29 cellular contexts compared by ENCODE assay signal in genomic region chr10:85789125-85789524, GRCh38.
"Had no signal": no experiment of that assay in that cellular context is flagged by ENCODE, and none has a peak within 500 bp of the region (broad histone marks: within the 10 kb centered on the region; RNA-seq: fewer than 3 reads in every experiment).

No MANE protein-coding gene starts in this region.

- H3K9me3 ChIP-seq: SJCRH30 had no signal

- H3K27ac ChIP-seq: KMS-11, PC-9, RWPE1, SJCRH30, SK-N-MC had no signal

- DNase-seq: Karpas-422, KBM-7, MM.1S, MV-4-11, NCI-H1092, NCI-H1105, NCI-H1417 treated with DMSO at 0.1 percent for 48 hours, NCI-H1436 treated with DMSO at 0.1 percent for 48 hours, NCI-H1694 treated with DMSO at 0.1 percent for 48 hours, NCI-H1930, NCI-H2029 treated with DMSO at 0.1 percent for 48 hours, NCI-H2081 treated with DMSO at 0.1 percent for 48 hours, NCI-H2107, NCI-H2171, NCI-H226, NCI-H446 treated with DMSO at 0.1 percent for 48 hours, NCI-H510A, NCI-H524, NCI-H526, NCI-H69, NCI-H748 treated with DMSO at 0.1 percent for 48 hours, NCI-H82, PC-9, SHP77, SIG-M5, SJCRH30 had no signal

- H3K27me3 ChIP-seq: SJCRH30 had no signal

- H3K4me3 ChIP-seq: PC-9, SJCRH30, SK-N-MC had no signal

- H3K4me1 ChIP-seq: SJCRH30 had no signal

- H3K36me3 ChIP-seq: SJCRH30 had no signal
